ENCODE assay signal across 23 cellular contexts in genomic region chr11:68930991-68931855, GRCh38. TPM values are rescaled to one million over a fixed set of nuclear protein-coding genes. Genes with fewer than 3 reads are reported as not detected.
"Had no signal": no experiment of that assay in that cellular context is flagged by ENCODE, and none has a peak within 500 bp of the region (broad histone marks: within the 10 kb centered on the region; RNA-seq: fewer than 3 reads in every experiment).

No MANE protein-coding gene starts in this region.

- H3K4me3 ChIP-seq: adrenal gland, cardiac muscle cell, colonic mucosa, esophagus squamous epithelium, SK-N-MC had no signal

- H3K4me3 Mint-ChIP-seq: activated T-helper 17 cell treated with anti-CD3 and anti-CD28 coated beads, Interleukin-2, amount 50 U/mL, for 72 hours; nephron had no signal

- H3K27me3 ChIP-seq: adrenal gland, cardiac muscle cell, colonic mucosa, esophagus squamous epithelium had no signal

- H3K27ac ChIP-seq: adrenal gland, cardiac muscle cell, colonic mucosa, esophagus squamous epithelium, SK-N-MC had no signal

- H3K9me3 Mint-ChIP-seq: activated T-helper 17 cell treated with anti-CD3 and anti-CD28 coated beads, Interleukin-2, amount 50 U/mL, for 72 hours had no signal

- DNase-seq: activated CD4-positive, alpha-beta T cell treated with anti-CD3 and anti-CD28 coated beads, Interleukin-2, amount 50 U/mL, for 1 hour; activated naive CD4-positive, alpha-beta T cell treated with anti-CD3 and anti-CD28 coated beads, Interleukin-2, amount 50 U/mL, for 16 hours; adrenal gland; colonic mucosa; esophagus squamous epithelium; hypothalamus; left ventricle myocardium superior; mesenchymal stem cell; right cardiac atrium; stimulated activated CD4-positive, alpha-beta T cell treated with anti-CD3 and anti-CD28 coated beads, Interleukin-2, amount 100 ng/mL, for 24 hours; T-helper 9 cell; trophoblast cell had no signal

- H3K27ac Mint-ChIP-seq: activated T-helper 17 cell treated with anti-CD3 and anti-CD28 coated beads, Interleukin-2, amount 50 U/mL, for 72 hours; nephron; progenitor cell of endocrine pancreas had no signal

- H3K9me3 ChIP-seq: colonic mucosa had no signal

- H3K4me1 ChIP-seq: colonic mucosa had no signal

- H3K27me3 Mint-ChIP-seq: activated T-helper 17 cell treated with anti-CD3 and anti-CD28 coated beads, Interleukin-2, amount 50 U/mL, for 72 hours; progenitor cell of endocrine pancreas had no signal

- ATAC-seq: activated CD4-positive, CD25-positive, alpha-beta regulatory T cell treated with anti-CD3 and anti-CD28 coated beads, Interleukin-2, amount 50 U/mL, for 24 hours; activated T-helper 17 cell treated with anti-CD3 and anti-CD28 coated beads, Interleukin-2, amount 50 U/mL, for 72 hours; left ventricle myocardium superior; right cardiac atrium had no signal

RNA-seq across cellular contexts. Expression of gene MRGPRD, which starts 49.6 kb away (rescaled TPM):
- total RNA-seq: activated CD8-positive, alpha-beta memory T cell treated with anti-CD3 and anti-CD28 coated beads for 36 hours; activated T-helper 17 cell treated with anti-CD3 and anti-CD28 coated beads, Interleukin-2, amount 50 U/mL, for 72 hours; adrenal gland; cardiac muscle cell; colonic mucosa; esophagus squamous epithelium; fibroblast of villous mesenchyme; kidney epithelial cell; left ventricle myocardium superior; mucosa of gallbladder; omental fat pad; progenitor cell of endocrine pancreas; right cardiac atrium had no signal
